29 cellular contexts compared by ENCODE assay signal in the genomic region with DNA sequence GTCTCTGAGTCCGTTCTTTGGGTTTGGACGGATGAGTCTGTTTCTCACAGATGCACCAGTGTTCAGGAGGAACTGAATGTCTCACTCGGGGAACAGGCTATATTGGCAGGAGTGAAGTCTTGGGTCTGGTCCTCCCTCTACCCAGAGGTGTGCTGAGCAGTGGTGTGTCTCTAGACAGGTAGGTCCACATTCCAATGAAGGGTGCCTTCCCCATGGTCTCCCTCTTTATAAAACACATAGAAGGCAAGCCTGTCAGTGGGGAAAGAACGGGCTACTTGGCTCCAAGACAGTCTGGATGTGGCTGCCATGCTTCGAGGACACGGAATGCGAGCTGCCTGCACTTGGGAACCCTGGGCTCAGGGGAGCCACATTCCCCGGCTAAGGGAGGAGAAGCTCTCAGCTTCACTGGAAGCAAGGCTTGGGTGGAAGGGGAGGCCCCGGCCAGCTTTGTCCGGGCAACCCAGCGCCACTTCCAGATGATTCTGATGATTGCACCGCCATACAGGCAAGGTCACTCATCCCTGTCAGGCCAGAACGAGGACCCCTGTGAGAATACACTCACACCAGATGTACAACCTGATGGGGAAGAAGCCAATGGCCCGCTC. TPM values are rescaled to one million over a fixed set of nuclear protein-coding genes. Genes with fewer than 3 reads are reported as not detected.
DNase-seq lines count a peak whose midpoint lies in the region; ATAC-seq, FAIRE-seq and TF ChIP-seq lines count a peak whose summit lies in the region.
"Had no signal": no experiment of that assay in that cellular context is flagged by ENCODE, and none has a peak within 500 bp of the region (broad histone marks: within the 10 kb centered on the region; RNA-seq: fewer than 3 reads in every experiment).

No MANE protein-coding gene starts in this region.

- peaks cover 14 to 15% of the 10 kb centered on the region in 2 experiments for H3K4me1 Mint-ChIP-seq in H9
- H3K4me1 Mint-ChIP-seq: CD4-positive, alpha-beta memory T cell; CD4-positive, CD25-positive, alpha-beta regulatory T cell; CD8-positive, alpha-beta memory T cell had no signal

- H3K27me3 ChIP-seq in DND-41 (ENCODE audit: insufficient read depth, low read length, poor library complexity) (no peaks in the 10 kb centered on the region), H9 (ENCODE audit: insufficient read depth, low read length) (no peaks in the 10 kb centered on the region), K562 (ENCODE audit: control insufficient read depth in 2 of 2, insufficient read depth in 2 of 2, low read length in 2 of 2) (peaks cover 15 to 17% of the 10 kb centered on the region in 2 experiments; a peak in 3 of 5 replicates)
- H3K27me3 ChIP-seq: BE2C, BLaER1 had no signal

- H2AK5ac ChIP-seq in H9 (ENCODE audit: insufficient read length, low read length) = no peak overlapping the region

- H3K23ac ChIP-seq in H9 (ENCODE audit: insufficient read length, low read depth, low read length) = no peak overlapping the region

- no peak overlapping the region for H2BK20ac ChIP-seq in H9 (ENCODE audit: low read depth, low read length, poor library complexity, severe bottlenecking)

- ATAC-seq in DND-41 (ENCODE audit: insufficient read depth, low read depth) (no peak), K562 (peak; percentile 37; the same call in 2 of the 3 replicates), GM19395 (IDR thresholded peaks at IDR 0.05; ENCODE audit: unreplicated experiment) (no peak), GM21515 (IDR thresholded peaks at IDR 0.05; ENCODE audit: unreplicated experiment) (no peak), GM18505 (IDR thresholded peaks at IDR 0.05; ENCODE audit: unreplicated experiment) (no peak), GM18858 (IDR thresholded peaks at IDR 0.05; ENCODE audit: unreplicated experiment) (no peak)

- no peak overlapping the region for H3K9ac ChIP-seq in DND-41 (ENCODE audit: low read depth, low read length)
- H3K9ac ChIP-seq in H9 (ENCODE audit: extremely low read depth, insufficient read length, low read length) = no peak overlapping the region
- no peak overlapping the region; a peak in 1 of 4 replicates for H3K9ac ChIP-seq in K562 (ENCODE audit: insufficient read depth in 1 of 2, low read depth in 2 of 2, low read length in 2 of 2)
- H3K9ac ChIP-seq: BLaER1 had no signal

- H4K91ac ChIP-seq in H9 (ENCODE audit: insufficient read length, low read depth, low read length) = no peak overlapping the region

- no peak overlapping the region for H2BK12ac ChIP-seq in H9 (ENCODE audit: insufficient read length, low read depth, low read length)

- CTCF ChIA-PET in K562 (lab: Yijun Ruan, JAX; ENCODE audit: low intra/inter-chr PET ratio) = no interaction called here

- FAIRE-seq in K562 (lab: Jason Lieb, UNC) = no peak
- FAIRE-seq: A204.1, G401.6, GM12891, GM18507, GM19239 had no signal

- no peaks in the 10 kb centered on the region for H3K79me1 ChIP-seq in H9 (ENCODE audit: insufficient read depth, low read depth, low read length, poor library complexity, severe bottlenecking)

- H3K27ac ChIP-seq in DND-41 (ENCODE audit: low read length) = peak overlapping the region; percentile 30; the same call in 1 of the 2 replicates
- no peak overlapping the region for H3K27ac ChIP-seq in H9 (ENCODE audit: insufficient read length, low read depth, low read length)
- H3K27ac ChIP-seq in K562 (ENCODE audit: extremely low read depth, low read depth, low read length) = no peak overlapping the region
- H3K27ac ChIP-seq: BLaER1 had no signal

- H3K27ac Mint-ChIP-seq in H9 = no peak overlapping the region; a peak in 1 of 7 replicates
- H3K27ac Mint-ChIP-seq: CD4-positive, alpha-beta memory T cell; CD4-positive, CD25-positive, alpha-beta regulatory T cell had no signal

- POLR2A ChIA-PET in K562 (lab: Yijun Ruan, JAX) = no interaction called here

- H2AFZ ChIP-seq in DND-41 (ENCODE audit: low read depth, low read length) (no peak overlapping the region), H9 (ENCODE audit: low read length) (no peak overlapping the region), K562 (ENCODE audit: low read depth, low read length) (no peak overlapping the region)

- H2BK5ac ChIP-seq in H9 (ENCODE audit: insufficient read length, low read length) = no peak overlapping the region

- no peaks in the 10 kb centered on the region for H3K23me2 ChIP-seq in H9 (ENCODE audit: insufficient read length, low read depth, low read length, poor library complexity, severe bottlenecking)

- H3K4me2 ChIP-seq in DND-41 (ENCODE audit: insufficient read depth, low read length) = no peak overlapping the region
- H3K4me2 ChIP-seq in H9 (ENCODE audit: insufficient read depth, insufficient read length, low read length) = no peak overlapping the region
- no peak overlapping the region for H3K4me2 ChIP-seq in K562 (ENCODE audit: insufficient read depth, low read length)
- H3K4me2 ChIP-seq: BLaER1 had no signal

- intact Hi-C loops in K562 (cut with micrococcal nuclease) = no loop called here

- no peak overlapping the region for H4K8ac ChIP-seq in H9 (replicated peaks; ENCODE audit: insufficient read length, low read depth, low read length)

- DNase-seq in DND-41 (no peak), H9 (no peak), K562 (ENCODE audit: extremely low read depth in 1 of 4, low spot score in 3 of 4) (no peak), islet precursor cell (peak; percentile 56)
- DNase-seq: 8988T; ACHN; BE2C; C1 segment of cervical spinal cord; CD4-positive, alpha-beta memory T cell; CD4-positive, CD25-positive, alpha-beta regulatory T cell; CD8-positive, alpha-beta memory T cell; COR-L47; DMS 273 treated with DMSO at 0.1 percent for 48 hours; DMS153; DMS53; DMS79; GF-D8 had no signal

- TF ChIP-seq POLR2A in K562 (conservative IDR thresholded peaks at IDR 0.05) (no peak), GM18505 (IDR thresholded peaks at IDR 0.05; ENCODE audit: borderline replicate concordance, extremely low read depth, insufficient read depth, insufficient read length) (no peak)

- H2BK15ac ChIP-seq in H9 (ENCODE audit: low read depth, low read length) = no peak overlapping the region

- H3K36me3 Mint-ChIP-seq in H9 (ENCODE audit: insufficient read depth in 1 of 3, low read depth in 3 of 3) = peaks cover 18 to 49% (median 36%) of the 10 kb centered on the region in 3 experiments

- H3K9me1 ChIP-seq in K562 (ENCODE audit: control insufficient read depth, insufficient read depth, low read length) = no peaks in the 10 kb centered on the region

- no CpG with 5 or more reads among the region's 14 CpGs for WGBS in H9 (ENCODE audit: extremely low coverage, insufficient read length, low lambda C conversion rate)
- WGBS in K562 (ENCODE audit: insufficient coverage, low coverage, missing lambda C conversion rate) = 23% methylated on average over 14 of the region's 14 CpGs

- H4K20me1 ChIP-seq in DND-41 (ENCODE audit: insufficient read depth, low read length) = no peaks in the 10 kb centered on the region
- no peaks in the 10 kb centered on the region for H4K20me1 ChIP-seq in H9 (ENCODE audit: control insufficient read depth, insufficient read depth, insufficient read length)
- H4K20me1 ChIP-seq in K562 (replicated peaks; ENCODE audit: control insufficient read depth, insufficient read depth, low read length) = no peaks in the 10 kb centered on the region; the same call in 1 of the 2 replicates
- H4K20me1 ChIP-seq: BLaER1 had no signal

- H3K4ac ChIP-seq in H9 (ENCODE audit: low read depth, low read length) = no peak overlapping the region

- H3K9me3 ChIP-seq in DND-41 (ENCODE audit: insufficient read depth, low read length, severe bottlenecking) (peaks cover 17% of the 10 kb centered on the region), H9 (ENCODE audit: control insufficient read depth, low read depth, low read length) (peaks cover 11% of the 10 kb centered on the region), K562 (replicated peaks; ENCODE audit: control insufficient read depth, insufficient read depth, low read depth, low read length) (peaks cover 8% of the 10 kb centered on the region)
- H3K9me3 ChIP-seq: BE2C had no signal

- H3K56ac ChIP-seq in H9 (ENCODE audit: insufficient read length, low read depth, low read length) = no peak overlapping the region

- BruUV-seq in K562 (replicated peaks; lab: Mats Ljungman, UMichigan) = no TSS peak

- H3K4me3 Mint-ChIP-seq in H9 = no peak overlapping the region
- H3K4me3 Mint-ChIP-seq: CD14-positive monocyte; CD4-positive, alpha-beta memory T cell; CD4-positive, CD25-positive, alpha-beta regulatory T cell; CD8-positive, alpha-beta memory T cell had no signal

- H3K36me3 ChIP-seq in DND-41 (ENCODE audit: insufficient read depth, low read length) (peaks cover 46% of the 10 kb centered on the region), K562 (ENCODE audit: control insufficient read depth, insufficient read depth, low read length) (peaks cover 18% of the 10 kb centered on the region; the same call in 1 of the 3 replicates)

- H3K79me2 ChIP-seq in DND-41 (ENCODE audit: insufficient read depth, low read length) (no peaks in the 10 kb centered on the region), H9 (ENCODE audit: insufficient read depth, low read length) (0 out of 2 replicates have a peak, but pooled peaks cover 2% of the 10 kb centered on the region), K562 (ENCODE audit: control insufficient read depth, insufficient read depth, low read length) (no peaks in the 10 kb centered on the region)

- no peak overlapping the region for H3T11ph ChIP-seq in H9 (ENCODE audit: low read length)

- TF ChIP-seq CTCF in DND-41 (IDR thresholded peaks at IDR 0.05; ENCODE audit: borderline replicate concordance, extremely low read depth, low read length, poor library complexity, severe bottlenecking) = no peak
- no peak for TF ChIP-seq CTCF in H9 (conservative IDR thresholded peaks at IDR 0.05)
- TF ChIP-seq CTCF in K562 (IDR thresholded peaks at IDR 0.05 in 2 of 3, conservative IDR thresholded peaks at IDR 0.05 in 1 of 3; ENCODE audit: insufficient read depth in 2 of 3, low read depth in 1 of 3, low read length in 3 of 3) = no peak

- no peaks in the 10 kb centered on the region for H3K4me1 ChIP-seq in DND-41 (ENCODE audit: insufficient read depth, low read length)
- H3K4me1 ChIP-seq in H9 (ENCODE audit: insufficient read depth, low read length) = no peaks in the 10 kb centered on the region
- H3K4me1 ChIP-seq in K562 (replicated peaks in 1 of 2; ENCODE audit: control insufficient read depth in 2 of 2, insufficient read depth in 2 of 2, low read length in 2 of 2) = no peaks in the 10 kb centered on the region
- H3K4me1 ChIP-seq: BE2C had no signal

- H3K4me3 ChIP-seq in DND-41 (ENCODE audit: low read depth in 1 of 2, low read length in 2 of 2) (no peak overlapping the region), K562 (no peak overlapping the region)
- H3K4me3 ChIP-seq: BLaER1 had no signal

- in situ Hi-C loops in K562 (cut with MboI) = no loop called here

- no peak overlapping the region for H4K5ac ChIP-seq in H9 (ENCODE audit: insufficient read length, low read depth, low read length)

- TF ChIP-seq RAD21 in K562 (CRISPR knock-in tag; conservative IDR thresholded peaks at IDR 0.05 in 1 of 2, IDR thresholded peaks at IDR 0.05 in 1 of 2) = no peak

- no peak for TF ChIP-seq EP300 in K562 (IDR thresholded peaks at IDR 0.05; ENCODE audit: low read length)

- no peak overlapping the region for H2BK120ac ChIP-seq in H9 (ENCODE audit: low read depth, low read length, poor library complexity, severe bottlenecking)

- no peak overlapping the region for H3K18ac ChIP-seq in H9 (ENCODE audit: insufficient read length, low read depth, low read length)

- H3K9me3 Mint-ChIP-seq in H9 = peaks cover 19 to 25% of the 10 kb centered on the region in 2 experiments

- peaks cover 10% of the 10 kb centered on the region for H3K27me3 Mint-ChIP-seq in H9 (ENCODE audit: low read depth)

- peak overlapping the region; percentile 43; the same call in 1 of the 2 replicates for H3K14ac ChIP-seq in H9 (ENCODE audit: insufficient read depth, low read length)

RNA-seq across cellular contexts. Expression of gene RIPK4, which starts 29.7 kb away (rescaled TPM):
- total RNA-seq in H9 (2021) (2.9 and 3.6 TPM in 2 replicates), K562 (2014; rRNA removed) (not detected in 2 replicates), K562 (2014; rRNA removed; fragmentation: Illumina TruSeq; extraction: Trizol) (not detected in 2 replicates), K562 (2015; rRNA removed; fragmentation: Illumina TruSeq; extraction: Trizol) (not detected in 2 replicates), K562 (2021) (0.09 TPM in 1 of 2 replicates, not detected in the other)
- total RNA-seq in K562 (2011; cell fraction: chromatin; rRNA removed; ENCODE audit: low replicate concordance) = not detected in 2 replicates
- total RNA-seq in K562 (2011; cell fraction: nucleolus; rRNA removed) = not detected in 2 replicates
- total RNA-seq in K562 (2011; cell fraction: nucleoplasm; rRNA removed) = 0.07 TPM in 1 of 2 replicates, not detected in the other
- polyA plus RNA-seq in K562 (2011; rRNA removed) (not detected in 2 replicates), K562 (2014; fragmentation: Illumina TruSeq; extraction: Trizol) (not detected in 2 replicates), K562 (2014; fragmentation: Nextera tagmentation; extraction: Ambion mirVana) (not detected), K562 (2014; rRNA removed) (not detected in 2 replicates)
- not detected in 2 replicates for polyA plus RNA-seq in K562 (2011; cell fraction: cytosol; rRNA removed)
- not detected in 2 replicates for polyA plus RNA-seq in K562 (2011; cell fraction: nucleus; rRNA removed)
- not detected in 2 replicates for polyA plus RNA-seq in K562 (2012)
- not detected in 2 replicates for polyA minus RNA-seq in K562 (2011; rRNA and poly(A)+ RNA removed)
- not detected in 2 replicates for polyA minus RNA-seq in K562 (2011; cell fraction: cytosol; rRNA and poly(A)+ RNA removed)
- not detected in 2 replicates for polyA minus RNA-seq in K562 (2011; cell fraction: nucleus; rRNA and poly(A)+ RNA removed)
- polyA plus RNA-seq: AG04450; CD8-positive, alpha-beta memory T cell had no signal
